In genomic region chr17:2635241-2635640, GRCh38 we compare ENCODE assay signal across 23 cellular contexts. TPM values are rescaled to one million over a fixed set of nuclear protein-coding genes. Genes with fewer than 3 reads are reported as not detected.
A peak's percentile ranks its signal among the peaks of the same experiment; 100 is the strongest.
DNase-seq lines count a peak whose midpoint lies in the region; ATAC-seq and TF ChIP-seq lines count a peak whose summit lies in the region.
"Had no signal": no experiment of that assay in that cellular context is flagged by ENCODE, and none has a peak within 500 bp of the region (broad histone marks: within the 10 kb centered on the region; RNA-seq: fewer than 3 reads in every experiment).

No MANE protein-coding gene starts in this region.

- no peaks in the 10 kb centered on the region for H3K27me3 Mint-ChIP-seq in CD4-positive, alpha-beta T cell
- H3K27me3 Mint-ChIP-seq in mesothelial cell of epicardium (ENCODE audit: low read depth) = no peaks in the 10 kb centered on the region
- H3K27me3 Mint-ChIP-seq: activated CD4-positive, alpha-beta memory T cell treated with anti-CD3 and anti-CD28 coated beads for 36 hours; activated naive CD4-positive, alpha-beta T cell treated with anti-CD3 and anti-CD28 coated beads, Interleukin-2, amount 50 U/mL, for 24 hours had no signal

- no TSS peak for BruUV-seq in PC-9 (replicated peaks; lab: Mats Ljungman, UMichigan)

- H3K79me2 ChIP-seq in PC-9 (ENCODE audit: low read depth) (peaks cover 87% of the 10 kb centered on the region), smooth muscle cell (ENCODE audit: low read depth) (peaks cover 100% of the 10 kb centered on the region)

- no peaks in the 10 kb centered on the region for H3K9me3 Mint-ChIP-seq in CD4-positive, alpha-beta T cell
- peaks cover 4% of the 10 kb centered on the region for H3K9me3 Mint-ChIP-seq in mesothelial cell of epicardium
- H3K9me3 Mint-ChIP-seq: activated CD4-positive, alpha-beta memory T cell treated with anti-CD3 and anti-CD28 coated beads for 36 hours; activated naive CD4-positive, alpha-beta T cell treated with anti-CD3 and anti-CD28 coated beads, Interleukin-2, amount 50 U/mL, for 24 hours; activated T-helper 2 cell treated with anti-CD3 and anti-CD28 coated beads, Interferon-gamma antibody, Interleukin-2, Interleukin-4, amounts not matched to agents 10 μg/mL and 5 μg/mL and 100 μg/mL, durations not matched to agents 14 hours and 24 hours and 36 hours; HFFc6 had no signal

- 95% methylated on average over 3 of the region's 3 CpGs for WGBS in smooth muscle cell (ENCODE audit: low lambda C conversion rate)

- no peak overlapping the region for H3K4me2 ChIP-seq in PC-9
- no peak overlapping the region for H3K4me2 ChIP-seq in smooth muscle cell
- H3K4me2 ChIP-seq: hepatocyte had no signal

- peaks cover 88% of the 10 kb centered on the region for H4K20me1 ChIP-seq in PC-9 (ENCODE audit: insufficient read depth)
- H4K20me1 ChIP-seq in smooth muscle cell (ENCODE audit: low read depth) = peaks cover 100% of the 10 kb centered on the region

- POLR2A ChIA-PET in CD4-positive, alpha-beta T cell (lab: Charles Lee) = no interaction called here
- POLR2A ChIA-PET in PC-9 (lab: Charles Lee; ENCODE audit: unreplicated experiment) = no interaction called here

- peaks cover 23% of the 10 kb centered on the region for H3K36me3 ChIP-seq in PC-9 (ENCODE audit: low read depth)
- H3K36me3 ChIP-seq in smooth muscle cell (ENCODE audit: low read depth) = peaks cover 9% of the 10 kb centered on the region
- H3K36me3 ChIP-seq: prostate gland had no signal

- no peak overlapping the region for H3K27ac ChIP-seq in CD4-positive, alpha-beta T cell (ENCODE audit: low read depth, low read length)
- H3K27ac ChIP-seq in PC-9 = peak overlapping the region; percentile 81
- H3K27ac ChIP-seq in smooth muscle cell (ENCODE audit: low read depth) = peak overlapping the region; percentile 76
- H3K27ac ChIP-seq: C4-2B, cardiac muscle cell, GM23248, prostate gland had no signal

- H3F3A ChIP-seq in PC-9 (ENCODE audit: insufficient read depth, low read depth) (peaks cover 56% of the 10 kb centered on the region), smooth muscle cell (ENCODE audit: low read depth) (peaks cover 12% of the 10 kb centered on the region)

- H3K9me2 ChIP-seq in PC-9 (ENCODE audit: insufficient read depth) = no peaks in the 10 kb centered on the region

- peaks cover 32% of the 10 kb centered on the region for H3K4me1 ChIP-seq in PC-9 (replicated peaks; ENCODE audit: insufficient read depth)
- peaks cover 11% of the 10 kb centered on the region for H3K4me1 ChIP-seq in smooth muscle cell (ENCODE audit: low read depth)
- H3K4me1 ChIP-seq: prostate gland had no signal

- H2AFZ ChIP-seq in PC-9 (no peak overlapping the region), smooth muscle cell (ENCODE audit: low read depth) (no peak overlapping the region)
- H2AFZ ChIP-seq: GM23248, hepatocyte had no signal

- H3K27me3 ChIP-seq in CD4-positive, alpha-beta T cell (ENCODE audit: control insufficient read depth, insufficient read depth, low read length) = no peaks in the 10 kb centered on the region
- H3K27me3 ChIP-seq in PC-9 (ENCODE audit: insufficient read depth, low read depth) (no peaks in the 10 kb centered on the region), smooth muscle cell (ENCODE audit: low read depth) (no peaks in the 10 kb centered on the region)
- H3K27me3 ChIP-seq: cardiac muscle cell, hepatocyte had no signal

- TF ChIP-seq CTCF in CD4-positive, alpha-beta T cell (IDR thresholded peaks at IDR 0.05) = no peak
- no peak for TF ChIP-seq CTCF in PC-9 (conservative IDR thresholded peaks at IDR 0.05)
- no peak for TF ChIP-seq CTCF in smooth muscle cell (IDR thresholded peaks at IDR 0.05; ENCODE audit: borderline replicate concordance, insufficient read depth, poor library complexity, severe bottlenecking)
- TF ChIP-seq CTCF in mesothelial cell of epicardium (IDR thresholded peaks at IDR 0.05; ENCODE audit: unreplicated experiment) = no peak

- H3K27ac Mint-ChIP-seq in CD4-positive, alpha-beta T cell = peak overlapping the region; percentile 61
- H3K27ac Mint-ChIP-seq in mesothelial cell of epicardium = no peak overlapping the region

- no peaks in the 10 kb centered on the region for H3K9me3 ChIP-seq in CD4-positive, alpha-beta T cell (ENCODE audit: control insufficient read depth, low read length)
- H3K9me3 ChIP-seq in PC-9 (ENCODE audit: insufficient read depth, low read depth) (no peaks in the 10 kb centered on the region), smooth muscle cell (replicated peaks; ENCODE audit: low read depth) (no peaks in the 10 kb centered on the region)
- H3K9me3 ChIP-seq: prostate gland had no signal

- intact Hi-C loops in CD4-positive, alpha-beta T cell (cut with DNase I, micrococcal nuclease) = loop anchor here in 1 of 2 experiments (5.0 kb wide), 1 partner anchor 38 kb away; no protein-coding TSS in a partner anchor
- intact Hi-C loops in PC-9 (cut with micrococcal nuclease; ENCODE audit: unreplicated experiment) = no loop called here

- no peak for ATAC-seq in CD4-positive, alpha-beta T cell (ENCODE audit: poor library complexity)
- ATAC-seq in HG03095 (IDR thresholded peaks at IDR 0.05; ENCODE audit: unreplicated experiment) (no peak), HG03571 (IDR thresholded peaks at IDR 0.05; ENCODE audit: unreplicated experiment) (no peak)

- H3K4me1 Mint-ChIP-seq in CD4-positive, alpha-beta T cell (ENCODE audit: low read depth) = peaks cover 64% of the 10 kb centered on the region
- H3K4me1 Mint-ChIP-seq in mesothelial cell of epicardium = peaks cover 18% of the 10 kb centered on the region

- H3K36me3 Mint-ChIP-seq in CD4-positive, alpha-beta T cell (ENCODE audit: low read depth) = peaks cover 45% of the 10 kb centered on the region
- peaks cover 11% of the 10 kb centered on the region for H3K36me3 Mint-ChIP-seq in mesothelial cell of epicardium

- no peak for DNase-seq in CD4-positive, alpha-beta T cell
- DNase-seq in PC-9 (no peak), glomerular visceral epithelial cell (ENCODE audit: extremely low spot score) (peak; percentile 7), smooth muscle cell (lab: John Stamatoyannopoulos, UW; ENCODE audit: unreplicated experiment) (no peak), mesothelial cell of epicardium (ENCODE audit: low spot score in 2 of 2, unreplicated experiment in 2 of 2) (no peak)
- DNase-seq: activated CD4-positive, alpha-beta memory T cell treated with anti-CD3 and anti-CD28 coated beads for 36 hours; activated CD8-positive, alpha-beta memory T cell treated with anti-CD3 and anti-CD28 coated beads, Interleukin-2, amount 50 U/mL, for 48 hours; aorta; cortex of kidney; NCI-H1105; NCI-H2029; NCI-H2227 treated with DMSO at 0.1 percent for 48 hours; stimulated activated CD8-positive, alpha-beta memory T cell treated with anti-CD3 and anti-CD28 coated beads, Interleukin-4, amount 100 ng/mL, for 48 hours had no signal

- H3K4me3 Mint-ChIP-seq in CD4-positive, alpha-beta T cell = no peak overlapping the region
- H3K4me3 Mint-ChIP-seq in mesothelial cell of epicardium = no peak overlapping the region
- H3K4me3 Mint-ChIP-seq: activated CD4-positive, alpha-beta memory T cell treated with anti-CD3 and anti-CD28 coated beads for 36 hours; HFFc6 had no signal

- CTCF ChIA-PET in CD4-positive, alpha-beta T cell (lab: Charles Lee) = interaction anchor here (0.9 kb wide), 1 partner anchor 17 kb away, joined by 3 read pairs; no protein-coding TSS in a partner anchor
- CTCF ChIA-PET in PC-9 (lab: Charles Lee) = interaction anchor here (0.6 kb wide), 1 partner anchor 176 kb away, joined by 6 read pairs; no protein-coding TSS in a partner anchor

- H3K9ac ChIP-seq in smooth muscle cell (ENCODE audit: low read depth) = no peak overlapping the region
- H3K9ac ChIP-seq: GM23248 had no signal

- H3K4me3 ChIP-seq in PC-9 = no peak overlapping the region
- H3K4me3 ChIP-seq in smooth muscle cell = no peak overlapping the region
- H3K4me3 ChIP-seq: cardiac muscle cell, GM23248, hepatocyte, prostate gland had no signal

RNA-seq across cellular contexts. Expression of gene PAFAH1B1, which starts 41.8 kb away (rescaled TPM):
- 100 to 1,000 TPM; 120 to 123 TPM for total RNA-seq in CD4-positive, alpha-beta T cell
- total RNA-seq in PC-9 (2021) (152 and 159 TPM in 2 replicates), smooth muscle cell (105 and 171 TPM in 2 replicates), mesothelial cell of epicardium (141 to 151 TPM (median 144 TPM) in 3 replicates)
- 126 and 127 TPM in 2 replicates for polyA plus RNA-seq in smooth muscle cell
